In the genomic region with DNA sequence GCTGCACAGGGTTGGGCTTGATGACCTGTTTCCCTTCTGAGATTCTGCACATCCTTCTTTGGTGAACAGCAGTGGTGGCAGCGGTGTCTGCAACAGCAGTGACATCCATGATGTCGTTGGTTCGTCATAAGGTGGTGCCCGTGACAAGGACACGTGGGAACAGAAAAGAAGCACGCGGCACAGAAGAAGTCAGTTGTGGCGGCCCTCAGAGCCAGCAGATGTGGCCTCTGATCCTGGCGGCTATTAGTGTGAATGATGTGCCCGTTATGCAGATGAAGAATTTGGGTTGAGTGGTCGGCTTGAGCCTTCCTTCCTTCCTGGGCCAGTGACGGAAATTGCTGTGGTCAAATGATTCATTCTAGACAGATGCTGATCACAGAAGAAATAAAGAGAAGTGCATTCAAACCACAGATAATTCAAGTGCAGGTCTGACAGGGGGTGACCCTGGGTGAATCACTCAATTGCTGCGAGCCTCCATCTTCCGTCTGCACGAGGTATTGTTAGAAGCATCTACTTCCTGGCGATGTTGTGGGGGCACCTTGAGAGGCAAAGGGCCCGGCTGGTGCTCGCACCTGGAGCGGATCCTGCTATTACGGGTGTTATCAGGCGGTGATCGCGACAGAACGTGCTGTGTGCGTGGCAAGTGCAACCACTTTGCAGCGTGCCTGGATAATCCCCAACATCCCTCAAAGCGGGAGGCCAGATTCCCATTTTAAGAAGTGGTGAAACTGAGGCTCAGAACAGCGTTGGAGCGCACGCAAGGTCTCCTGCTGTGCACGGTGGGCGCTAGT, we compare ENCODE assay signal across 9 cellular contexts.
A peak's percentile ranks its signal among the peaks of the same experiment; 100 is the strongest.
DNase-seq lines count a peak whose midpoint lies in the region; ATAC-seq lines count a peak whose summit lies in the region.
"Had no signal": no experiment of that assay in that cellular context is flagged by ENCODE, and none has a peak within 500 bp of the region (broad histone marks: within the 10 kb centered on the region; RNA-seq: fewer than 3 reads in every experiment).

No MANE protein-coding gene starts in this region.

- peak; percentile 77 for ATAC-seq in activated CD8-positive, alpha-beta T cell treated with anti-CD3 and anti-CD28 coated beads, Interleukin-2, amount 10 ng/mL, durations not matched to agents 7 days and 5 days
- no peak for ATAC-seq in GM18909 (IDR thresholded peaks at IDR 0.05; ENCODE audit: poor library complexity, unreplicated experiment)
- ATAC-seq: body of pancreas had no signal

- H3K36me3 Mint-ChIP-seq in activated CD8-positive, alpha-beta T cell treated with anti-CD3 and anti-CD28 coated beads, Interleukin-2, amount 10 ng/mL, durations not matched to agents 7 days and 5 days (ENCODE audit: low read depth), result peaks cover 9% of the 10 kb centered on the region

- peaks cover 73% of the 10 kb centered on the region for H3K4me1 Mint-ChIP-seq in activated CD8-positive, alpha-beta T cell treated with anti-CD3 and anti-CD28 coated beads, Interleukin-2, amount 10 ng/mL, durations not matched to agents 7 days and 5 days (ENCODE audit: low read depth)

- H3K27ac Mint-ChIP-seq in activated CD8-positive, alpha-beta T cell treated with anti-CD3 and anti-CD28 coated beads, Interleukin-2, amount 10 ng/mL, durations not matched to agents 7 days and 5 days, result peak overlapping the region; percentile 85

- DNase-seq in 8988T (peak; percentile 88), LHCN-M2 (ENCODE audit: low read depth) (peak; percentile 98), fibroblast of peridontal ligament (ENCODE audit: extremely low read depth) (peak; percentile 56), NCI-H446 treated with DMSO at 0.1 percent for 48 hours (lab: John Stamatoyannopoulos, UW) (no peak), NCI-H2196 (lab: John Stamatoyannopoulos, UW; ENCODE audit: unreplicated experiment) (no peak)
- peak; percentile 81 for DNase-seq in activated CD8-positive, alpha-beta T cell treated with anti-CD3 and anti-CD28 coated beads, Interleukin-2, amount 10 ng/mL, durations not matched to agents 7 days and 5 days
- DNase-seq in stimulated activated CD8-positive, alpha-beta memory T cell treated with anti-CD3 and anti-CD28 coated beads, Interleukin-12 subunit alpha, Interleukin-12 subunit beta, amount 100 ng/mL, for 1 hour (ENCODE audit: low read depth), result peak; percentile 26

- H3K27me3 Mint-ChIP-seq in activated CD8-positive, alpha-beta T cell treated with anti-CD3 and anti-CD28 coated beads, Interleukin-2, amount 10 ng/mL, durations not matched to agents 7 days and 5 days (ENCODE audit: low read depth), result peaks cover under 1% of the 10 kb centered on the region

- POLR2A ChIA-PET in activated CD8-positive, alpha-beta T cell treated with anti-CD3 and anti-CD28 coated beads, Interleukin-2, amount 10 ng/mL, durations not matched to agents 7 days and 5 days (lab: Charles Lee), result no interaction called here

- CTCF ChIA-PET in activated CD8-positive, alpha-beta T cell treated with anti-CD3 and anti-CD28 coated beads, Interleukin-2, amount 10 ng/mL, durations not matched to agents 7 days and 5 days (lab: Charles Lee), result interaction anchor here (1.0 to 1.1 kb wide), 2 partner anchors 22 to 152 kb away, joined by 3 to 4 read pairs; no protein-coding TSS in a partner anchor

- H3K4me3 Mint-ChIP-seq in activated CD8-positive, alpha-beta T cell treated with anti-CD3 and anti-CD28 coated beads, Interleukin-2, amount 10 ng/mL, durations not matched to agents 7 days and 5 days, result no peak overlapping the region

- H3K9me3 Mint-ChIP-seq in activated CD8-positive, alpha-beta T cell treated with anti-CD3 and anti-CD28 coated beads, Interleukin-2, amount 10 ng/mL, durations not matched to agents 7 days and 5 days (ENCODE audit: insufficient read depth), result peaks cover 3% of the 10 kb centered on the region

Comparison
In these comparisons a context has a peak if more than half of its experiments do, and no peak if none do; other contexts are left out.
1. DNase-seq: peak in 8988T (single experiment), LHCN-M2 (single experiment), activated CD8-positive, alpha-beta T cell treated with anti-CD3 and anti-CD28 coated beads, Interleukin-2, amount 10 ng/mL, durations not matched to agents 7 days and 5 days (single experiment), fibroblast of peridontal ligament (single experiment) and stimulated activated CD8-positive, alpha-beta memory T cell treated with anti-CD3 and anti-CD28 coated beads, Interleukin-12 subunit alpha, Interleukin-12 subunit beta, amount 100 ng/mL, for 1 hour (single experiment); none in NCI-H446 treated with DMSO at 0.1 percent for 48 hours (single experiment) and NCI-H2196 (single experiment).